ENCODE assay signal across 12 cellular contexts in genomic region chr3:127000128-127000527, GRCh38.
"Had no signal": no experiment of that assay in that cellular context is flagged by ENCODE, and none has a peak within 500 bp of the region (broad histone marks: within the 10 kb centered on the region; RNA-seq: fewer than 3 reads in every experiment).

No MANE protein-coding gene starts in this region.

- H3K4me3 ChIP-seq: cardiac muscle cell, esophagus muscularis mucosa, smooth muscle cell had no signal

- H3K9me3 ChIP-seq: esophagus muscularis mucosa had no signal

- ATAC-seq: left ventricle myocardium superior; right cardiac atrium; stimulated activated naive CD8-positive, alpha-beta T cell treated with anti-CD3 and anti-CD28 coated beads, Interleukin-15, amount 100 ng/mL, for 72 hours had no signal

- H3K27me3 ChIP-seq: cardiac muscle cell, esophagus muscularis mucosa had no signal

- DNase-seq: activated CD4-positive, alpha-beta T cell treated with anti-CD3 and anti-CD28 coated beads, Interleukin-2, amount 50 U/mL, for 4 hours; activated CD4-positive, CD25-positive, alpha-beta regulatory T cell treated with anti-CD3 and anti-CD28 coated beads, Interleukin-2, amount 50 U/mL, for 72 hours; activated naive CD4-positive, alpha-beta T cell treated with anti-CD3 and anti-CD28 coated beads, Interleukin-2, amount 10 ng/mL, durations not matched to agents 7 days and 5 days; activated T-cell treated with anti-CD3 and anti-CD28 coated beads, Interleukin-2, amount 50 U/mL, for 1 hour; glutamatergic neuron; left ventricle myocardium superior; right cardiac atrium; stimulated activated naive CD8-positive, alpha-beta T cell treated with anti-CD3 and anti-CD28 coated beads, Interleukin-15, amount 100 ng/mL, for 72 hours; T1000 had no signal

- H3K36me3 ChIP-seq: cardiac muscle cell had no signal

- H3K27ac ChIP-seq: cardiac muscle cell had no signal
